1 cellular context compared by ENCODE assay signal in genomic region chr21:38788275-38788911, GRCh38.
TF ChIP-seq lines count a peak whose summit lies in the region.

No MANE protein-coding gene starts in this region.

TF ChIP-seq in A549, 52 proteins besides CTCF, POLR2A, EP300 and RAD21 (continued from another document):
- TF ChIP-seq ELK1 (IDR thresholded peaks at IDR 0.05; ENCODE audit: low read depth, low read length) (no peak), CBX8 (IDR thresholded peaks at IDR 0.05) (no peak), ZNF302 (CRISPR knock-in tag; IDR thresholded peaks at IDR 0.05) (no peak), HOXB13 (CRISPR knock-in tag; IDR thresholded peaks at IDR 0.05; ENCODE audit: low read depth) (no peak), SMC3 (IDR thresholded peaks at IDR 0.05) (no peak), CEBPB (IDR thresholded peaks at IDR 0.05) (no peak), MAFK (IDR thresholded peaks at IDR 0.05; ENCODE audit: partially characterized antibody) (no peak), TFCP2L1 (CRISPR knock-in tag; IDR thresholded peaks at IDR 0.05) (no peak), CBX2 (IDR thresholded peaks at IDR 0.05; ENCODE audit: borderline replicate concordance, low read depth) (no peak), NR3C1 (IDR thresholded peaks at IDR 0.05) (no peak), GATA3 (IDR thresholded peaks at IDR 0.05; ENCODE audit: borderline replicate concordance) (no peak), HOXB5 (CRISPR knock-in tag; IDR thresholded peaks at IDR 0.05) (no peak), PHF8 (IDR thresholded peaks at IDR 0.05; ENCODE audit: borderline replicate concordance, low read depth) (no peak), EHF (CRISPR knock-in tag; IDR thresholded peaks at IDR 0.05) (no peak), HEYL (CRISPR knock-in tag; IDR thresholded peaks at IDR 0.05) (no peak), ZSCAN20 (CRISPR knock-in tag; IDR thresholded peaks at IDR 0.05) (no peak), JUN (IDR thresholded peaks at IDR 0.05) (no peak)
